1 cellular context compared by ENCODE assay signal in the genomic region with DNA sequence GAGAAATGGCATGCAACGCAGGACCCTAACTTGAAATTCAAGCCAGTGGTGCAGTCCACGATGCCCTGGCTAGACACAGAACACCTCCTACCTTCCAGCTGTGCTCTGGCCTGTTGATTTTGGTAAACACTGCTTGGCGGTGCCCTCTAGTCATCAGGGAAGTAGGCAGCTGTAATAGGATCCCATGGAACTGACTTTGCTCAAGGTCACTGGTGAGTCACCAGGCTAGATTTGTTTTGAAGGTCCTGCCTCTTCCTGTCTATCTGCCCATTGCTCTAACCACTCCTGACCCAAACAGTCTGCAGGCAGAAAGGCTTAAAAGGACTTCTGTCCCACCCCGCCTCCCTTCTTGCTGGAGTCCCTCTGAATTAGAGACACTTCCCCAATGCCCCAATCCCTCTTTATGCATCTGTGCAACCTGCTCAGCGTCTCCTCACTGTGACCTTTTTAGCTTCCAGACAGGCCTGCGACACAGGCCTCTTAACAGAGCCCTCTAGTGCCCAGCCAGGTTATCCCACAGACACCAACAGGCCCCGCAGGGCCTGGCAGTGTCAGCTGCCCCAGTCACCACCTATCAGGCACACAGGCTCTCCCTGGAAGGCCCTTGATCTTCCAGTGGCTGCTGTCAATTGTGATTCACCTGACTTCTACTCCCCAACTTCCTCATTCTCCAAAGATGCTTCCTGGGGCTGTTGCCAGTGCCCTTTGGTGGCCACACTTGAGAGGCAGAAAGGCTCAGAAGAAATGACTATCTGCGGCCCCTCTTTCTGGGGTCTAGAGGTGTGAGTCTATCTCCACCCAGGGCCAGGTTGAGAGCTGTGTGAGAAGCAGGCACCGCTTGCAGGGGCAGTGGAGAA.
TF ChIP-seq lines count a peak whose summit lies in the region.

No MANE protein-coding gene starts in this region.

TF ChIP-seq in K562, 482 proteins besides CTCF, POLR2A, EP300 and RAD21 (continued from another document and continues in another):
- TF ChIP-seq, protein P1, sequence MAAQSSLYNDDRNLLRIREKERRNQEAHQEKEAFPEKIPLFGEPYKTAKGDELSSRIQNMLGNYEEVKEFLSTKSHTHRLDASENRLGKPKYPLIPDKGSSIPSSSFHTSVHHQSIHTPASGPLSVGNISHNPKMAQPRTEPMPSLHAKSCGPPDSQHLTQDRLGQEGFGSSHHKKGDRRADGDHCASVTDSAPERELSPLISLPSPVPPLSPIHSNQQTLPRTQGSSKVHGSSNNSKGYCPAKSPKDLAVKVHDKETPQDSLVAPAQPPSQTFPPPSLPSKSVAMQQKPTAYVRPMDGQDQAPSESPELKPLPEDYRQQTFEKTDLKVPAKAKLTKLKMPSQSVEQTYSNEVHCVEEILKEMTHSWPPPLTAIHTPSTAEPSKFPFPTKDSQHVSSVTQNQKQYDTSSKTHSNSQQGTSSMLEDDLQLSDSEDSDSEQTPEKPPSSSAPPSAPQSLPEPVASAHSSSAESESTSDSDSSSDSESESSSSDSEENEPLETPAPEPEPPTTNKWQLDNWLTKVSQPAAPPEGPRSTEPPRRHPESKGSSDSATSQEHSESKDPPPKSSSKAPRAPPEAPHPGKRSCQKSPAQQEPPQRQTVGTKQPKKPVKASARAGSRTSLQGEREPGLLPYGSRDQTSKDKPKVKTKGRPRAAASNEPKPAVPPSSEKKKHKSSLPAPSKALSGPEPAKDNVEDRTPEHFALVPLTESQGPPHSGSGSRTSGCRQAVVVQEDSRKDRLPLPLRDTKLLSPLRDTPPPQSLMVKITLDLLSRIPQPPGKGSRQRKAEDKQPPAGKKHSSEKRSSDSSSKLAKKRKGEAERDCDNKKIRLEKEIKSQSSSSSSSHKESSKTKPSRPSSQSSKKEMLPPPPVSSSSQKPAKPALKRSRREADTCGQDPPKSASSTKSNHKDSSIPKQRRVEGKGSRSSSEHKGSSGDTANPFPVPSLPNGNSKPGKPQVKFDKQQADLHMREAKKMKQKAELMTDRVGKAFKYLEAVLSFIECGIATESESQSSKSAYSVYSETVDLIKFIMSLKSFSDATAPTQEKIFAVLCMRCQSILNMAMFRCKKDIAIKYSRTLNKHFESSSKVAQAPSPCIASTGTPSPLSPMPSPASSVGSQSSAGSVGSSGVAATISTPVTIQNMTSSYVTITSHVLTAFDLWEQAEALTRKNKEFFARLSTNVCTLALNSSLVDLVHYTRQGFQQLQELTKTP (IDR thresholded peaks at IDR 0.05; ENCODE audit: low read depth in 1 of 2, partially characterized antibody in 2 of 2), result no peak
- TF ChIP-seq GATA2 (CRISPR knock-in tag; IDR thresholded peaks at IDR 0.05) (no peak), MEF2A (IDR thresholded peaks at IDR 0.05; ENCODE audit: control insufficient read depth, low read depth, low read length) (no peak), ZNF518B (CRISPR knock-in tag; IDR thresholded peaks at IDR 0.05) (no peak), GTF3C2 (IDR thresholded peaks at IDR 0.05; ENCODE audit: borderline replicate concordance, extremely low read depth, insufficient read length) (no peak), PPARD (CRISPR knock-in tag; IDR thresholded peaks at IDR 0.05) (no peak), YY1 (IDR thresholded peaks at IDR 0.05; ENCODE audit: borderline replicate concordance in 1 of 3, control insufficient read depth in 1 of 3, extremely low read depth in 1 of 3, insufficient read depth in 3 of 3, insufficient read length in 1 of 3, insufficient replicate concordance in 2 of 3, low read depth in 1 of 3, low read length in 2 of 3) (no peak), RBM39 (optimal IDR thresholded peaks at IDR 0.05; ENCODE audit: low read depth, low read length) (no peak), RBFOX2 (IDR thresholded peaks at IDR 0.05; ENCODE audit: low read depth, low read length) (no peak), ARNT (IDR thresholded peaks at IDR 0.05) (no peak), JUN (IDR thresholded peaks at IDR 0.05; ENCODE audit: borderline replicate concordance, low read depth, low read length) (peak; percentile 83), JUN (CRISPR knock-in tag; IDR thresholded peaks at IDR 0.05; ENCODE audit: borderline replicate concordance) (no peak), NR0B1 (IDR thresholded peaks at IDR 0.05; ENCODE audit: partially characterized antibody) (no peak), PML (IDR thresholded peaks at IDR 0.05; ENCODE audit: low read length) (no peak; the same call in 1 of the 2 replicates), ELK3 (CRISPR knock-in tag; IDR thresholded peaks at IDR 0.05) (no peak), CHD7 (IDR thresholded peaks at IDR 0.05; ENCODE audit: low read depth, low read length) (no peak), RAD51 (IDR thresholded peaks at IDR 0.05; ENCODE audit: borderline replicate concordance, low read depth) (no peak), TCF7 (IDR thresholded peaks at IDR 0.05; ENCODE audit: borderline replicate concordance) (no peak), KLF16 (IDR thresholded peaks at IDR 0.05) (no peak)
- TF ChIP-seq, protein P2, sequence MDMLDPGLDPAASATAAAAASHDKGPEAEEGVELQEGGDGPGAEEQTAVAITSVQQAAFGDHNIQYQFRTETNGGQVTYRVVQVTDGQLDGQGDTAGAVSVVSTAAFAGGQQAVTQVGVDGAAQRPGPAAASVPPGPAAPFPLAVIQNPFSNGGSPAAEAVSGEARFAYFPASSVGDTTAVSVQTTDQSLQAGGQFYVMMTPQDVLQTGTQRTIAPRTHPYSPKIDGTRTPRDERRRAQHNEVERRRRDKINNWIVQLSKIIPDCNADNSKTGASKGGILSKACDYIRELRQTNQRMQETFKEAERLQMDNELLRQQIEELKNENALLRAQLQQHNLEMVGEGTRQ (CRISPR knock-in tag; IDR thresholded peaks at IDR 0.05), result no peak
